Comparison of ENCODE assay signal across 1 cellular context in the genomic region with DNA sequence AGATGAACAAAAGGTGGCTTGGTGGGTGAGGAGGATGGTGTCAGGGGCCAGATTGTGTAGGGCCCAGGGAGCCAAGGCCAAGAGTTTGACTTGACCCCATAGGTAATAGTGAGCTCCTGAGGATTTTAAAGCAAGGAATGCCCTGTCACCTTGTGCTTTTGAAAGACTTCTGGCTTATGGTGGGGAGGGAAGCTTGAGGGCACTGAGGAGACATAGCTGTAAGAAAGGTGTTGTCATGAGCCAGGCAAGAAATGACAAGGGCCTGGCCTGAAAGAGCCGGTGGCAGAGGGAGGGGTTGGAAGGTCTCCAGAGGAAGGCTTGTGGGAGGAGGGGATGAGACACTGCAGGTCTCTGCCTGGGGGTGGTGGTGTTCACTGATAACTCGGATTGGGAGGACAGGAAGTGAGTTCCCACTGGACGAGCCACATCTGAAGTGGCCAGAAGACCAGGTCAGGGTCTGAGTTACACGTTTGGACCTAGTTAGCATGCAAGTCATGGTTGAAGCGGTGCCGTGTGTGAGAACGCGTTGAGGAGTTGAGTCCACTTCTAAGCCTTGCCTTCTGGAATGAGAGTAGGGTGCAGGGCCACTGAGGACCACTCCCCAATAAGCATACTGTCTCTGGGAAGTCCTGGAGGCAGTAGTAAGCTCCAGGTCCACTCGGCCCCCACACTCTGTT.
TF ChIP-seq lines count a peak whose summit lies in the region.

No MANE protein-coding gene starts in this region.

TF ChIP-seq in K562, 482 proteins besides CTCF, POLR2A, EP300 and RAD21 (continued from another document and continues in another):
- TF ChIP-seq, protein P1, sequence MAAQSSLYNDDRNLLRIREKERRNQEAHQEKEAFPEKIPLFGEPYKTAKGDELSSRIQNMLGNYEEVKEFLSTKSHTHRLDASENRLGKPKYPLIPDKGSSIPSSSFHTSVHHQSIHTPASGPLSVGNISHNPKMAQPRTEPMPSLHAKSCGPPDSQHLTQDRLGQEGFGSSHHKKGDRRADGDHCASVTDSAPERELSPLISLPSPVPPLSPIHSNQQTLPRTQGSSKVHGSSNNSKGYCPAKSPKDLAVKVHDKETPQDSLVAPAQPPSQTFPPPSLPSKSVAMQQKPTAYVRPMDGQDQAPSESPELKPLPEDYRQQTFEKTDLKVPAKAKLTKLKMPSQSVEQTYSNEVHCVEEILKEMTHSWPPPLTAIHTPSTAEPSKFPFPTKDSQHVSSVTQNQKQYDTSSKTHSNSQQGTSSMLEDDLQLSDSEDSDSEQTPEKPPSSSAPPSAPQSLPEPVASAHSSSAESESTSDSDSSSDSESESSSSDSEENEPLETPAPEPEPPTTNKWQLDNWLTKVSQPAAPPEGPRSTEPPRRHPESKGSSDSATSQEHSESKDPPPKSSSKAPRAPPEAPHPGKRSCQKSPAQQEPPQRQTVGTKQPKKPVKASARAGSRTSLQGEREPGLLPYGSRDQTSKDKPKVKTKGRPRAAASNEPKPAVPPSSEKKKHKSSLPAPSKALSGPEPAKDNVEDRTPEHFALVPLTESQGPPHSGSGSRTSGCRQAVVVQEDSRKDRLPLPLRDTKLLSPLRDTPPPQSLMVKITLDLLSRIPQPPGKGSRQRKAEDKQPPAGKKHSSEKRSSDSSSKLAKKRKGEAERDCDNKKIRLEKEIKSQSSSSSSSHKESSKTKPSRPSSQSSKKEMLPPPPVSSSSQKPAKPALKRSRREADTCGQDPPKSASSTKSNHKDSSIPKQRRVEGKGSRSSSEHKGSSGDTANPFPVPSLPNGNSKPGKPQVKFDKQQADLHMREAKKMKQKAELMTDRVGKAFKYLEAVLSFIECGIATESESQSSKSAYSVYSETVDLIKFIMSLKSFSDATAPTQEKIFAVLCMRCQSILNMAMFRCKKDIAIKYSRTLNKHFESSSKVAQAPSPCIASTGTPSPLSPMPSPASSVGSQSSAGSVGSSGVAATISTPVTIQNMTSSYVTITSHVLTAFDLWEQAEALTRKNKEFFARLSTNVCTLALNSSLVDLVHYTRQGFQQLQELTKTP (IDR thresholded peaks at IDR 0.05; ENCODE audit: low read depth in 1 of 2, partially characterized antibody in 2 of 2), result peak in 1 of 2 experiments; percentile 58
- peak; percentile 76 for TF ChIP-seq TOE1 (IDR thresholded peaks at IDR 0.05; ENCODE audit: borderline replicate concordance)
- TF ChIP-seq TOE1 (CRISPR knock-in tag; IDR thresholded peaks at IDR 0.05; ENCODE audit: borderline replicate concordance, low read depth), result no peak
- TF ChIP-seq SMARCE1 (IDR thresholded peaks at IDR 0.05), result peak; percentile 89
- TF ChIP-seq FOXM1 (IDR thresholded peaks at IDR 0.05; ENCODE audit: low read depth), result peak; percentile 54; the same call in 1 of the 2 replicates
- TF ChIP-seq FOXM1 (CRISPR knock-in tag; IDR thresholded peaks at IDR 0.05; ENCODE audit: low read depth), result no peak
- no peak for TF ChIP-seq ATF1 (CRISPR knock-in tag; IDR thresholded peaks at IDR 0.05)
- peak; percentile 63; the same call in 1 of the 2 replicates for TF ChIP-seq ATF1 (tag; IDR thresholded peaks at IDR 0.05)
- TF ChIP-seq SMARCC2 (IDR thresholded peaks at IDR 0.05; ENCODE audit: low read depth), result peak; percentile 66; the same call in 1 of the 2 replicates
- no peak for TF ChIP-seq ZNF282 (CRISPR knock-in tag; IDR thresholded peaks at IDR 0.05)
- peak; percentile 65 for TF ChIP-seq MTA2 (IDR thresholded peaks at IDR 0.05; ENCODE audit: low read depth)
- TF ChIP-seq FOXK2 (conservative IDR thresholded peaks at IDR 0.05 in 1 of 2, IDR thresholded peaks at IDR 0.05 in 1 of 2; ENCODE audit: low read depth in 2 of 2), result peak; percentile 52 to 63; a peak in 3 of 4 replicates
- TF ChIP-seq ZNF717 (CRISPR knock-in tag; IDR thresholded peaks at IDR 0.05), result no peak
- TF ChIP-seq MYNN (IDR thresholded peaks at IDR 0.05), result peak; percentile 73
- TF ChIP-seq MYNN (CRISPR knock-in tag; IDR thresholded peaks at IDR 0.05), result no peak
- TF ChIP-seq TFAM (CRISPR knock-in tag; conservative IDR thresholded peaks at IDR 0.05), result no peak
- TF ChIP-seq GTF2F1 (IDR thresholded peaks at IDR 0.05; ENCODE audit: low read depth, low read length), result no peak
- TF ChIP-seq NRF1 (conservative IDR thresholded peaks at IDR 0.05 in 1 of 2, IDR thresholded peaks at IDR 0.05 in 1 of 2), result peak in 1 of 2 experiments; percentile 11; a peak in 1 of 4 replicates
- TF ChIP-seq HDAC2 (IDR thresholded peaks at IDR 0.05), result peak; percentile 72
- 0 out of 2 replicates have a peak, but pooled peaks have one; percentile 11 for TF ChIP-seq MAFK (IDR thresholded peaks at IDR 0.05; ENCODE audit: low read length)
- TF ChIP-seq EP400 (IDR thresholded peaks at IDR 0.05), result peak; percentile 70
- TF ChIP-seq ARNT (IDR thresholded peaks at IDR 0.05), result peak in 1 of 2 experiments; percentile 89; a peak in 2 of 4 replicates
- TF ChIP-seq ZNF253 (CRISPR knock-in tag; conservative IDR thresholded peaks at IDR 0.05), result no peak
- no peak for TF ChIP-seq TRIM25 (IDR thresholded peaks at IDR 0.05; ENCODE audit: borderline replicate concordance)
- 0 out of 4 replicates have a peak, but pooled peaks of 1 of the 2 experiments have one; percentile 57 for TF ChIP-seq MLX (CRISPR knock-in tag; conservative IDR thresholded peaks at IDR 0.05)
- peak; percentile 65 for TF ChIP-seq MXI1 (IDR thresholded peaks at IDR 0.05; ENCODE audit: low read depth, low read length)
- peak; percentile 65 for TF ChIP-seq PRDM10 (IDR thresholded peaks at IDR 0.05; ENCODE audit: partially characterized antibody)
- TF ChIP-seq, protein P2, sequence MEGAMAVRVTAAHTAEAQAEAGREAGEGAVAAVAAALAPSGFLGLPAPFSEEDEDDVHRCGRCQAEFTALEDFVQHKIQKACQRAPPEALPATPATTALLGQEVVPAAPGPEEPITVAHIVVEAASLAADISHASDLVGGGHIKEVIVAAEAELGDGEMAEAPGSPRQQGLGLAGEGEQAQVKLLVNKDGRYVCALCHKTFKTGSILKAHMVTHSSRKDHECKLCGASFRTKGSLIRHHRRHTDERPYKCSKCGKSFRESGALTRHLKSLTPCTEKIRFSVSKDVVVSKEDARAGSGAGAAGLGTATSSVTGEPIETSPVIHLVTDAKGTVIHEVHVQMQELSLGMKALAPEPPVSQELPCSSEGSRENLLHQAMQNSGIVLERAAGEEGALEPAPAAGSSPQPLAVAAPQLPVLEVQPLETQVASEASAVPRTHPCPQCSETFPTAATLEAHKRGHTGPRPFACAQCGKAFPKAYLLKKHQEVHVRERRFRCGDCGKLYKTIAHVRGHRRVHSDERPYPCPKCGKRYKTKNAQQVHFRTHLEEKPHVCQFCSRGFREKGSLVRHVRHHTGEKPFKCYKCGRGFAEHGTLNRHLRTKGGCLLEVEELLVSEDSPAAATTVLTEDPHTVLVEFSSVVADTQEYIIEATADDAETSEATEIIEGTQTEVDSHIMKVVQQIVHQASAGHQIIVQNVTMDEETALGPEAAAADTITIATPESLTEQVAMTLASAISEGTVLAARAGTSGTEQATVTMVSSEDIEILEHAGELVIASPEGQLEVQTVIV (CRISPR knock-in tag; IDR thresholded peaks at IDR 0.05; ENCODE audit: borderline replicate concordance), result no peak
- peak; percentile 39; the same call in 1 of the 2 replicates for TF ChIP-seq PHF8 (IDR thresholded peaks at IDR 0.05; ENCODE audit: borderline replicate concordance, low read length)
- TF ChIP-seq, protein P3, sequence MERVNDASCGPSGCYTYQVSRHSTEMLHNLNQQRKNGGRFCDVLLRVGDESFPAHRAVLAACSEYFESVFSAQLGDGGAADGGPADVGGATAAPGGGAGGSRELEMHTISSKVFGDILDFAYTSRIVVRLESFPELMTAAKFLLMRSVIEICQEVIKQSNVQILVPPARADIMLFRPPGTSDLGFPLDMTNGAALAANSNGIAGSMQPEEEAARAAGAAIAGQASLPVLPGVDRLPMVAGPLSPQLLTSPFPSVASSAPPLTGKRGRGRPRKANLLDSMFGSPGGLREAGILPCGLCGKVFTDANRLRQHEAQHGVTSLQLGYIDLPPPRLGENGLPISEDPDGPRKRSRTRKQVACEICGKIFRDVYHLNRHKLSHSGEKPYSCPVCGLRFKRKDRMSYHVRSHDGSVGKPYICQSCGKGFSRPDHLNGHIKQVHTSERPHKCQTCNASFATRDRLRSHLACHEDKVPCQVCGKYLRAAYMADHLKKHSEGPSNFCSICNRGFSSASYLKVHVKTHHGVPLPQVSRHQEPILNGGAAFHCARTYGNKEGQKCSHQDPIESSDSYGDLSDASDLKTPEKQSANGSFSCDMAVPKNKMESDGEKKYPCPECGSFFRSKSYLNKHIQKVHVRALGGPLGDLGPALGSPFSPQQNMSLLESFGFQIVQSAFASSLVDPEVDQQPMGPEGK (CRISPR knock-in tag; IDR thresholded peaks at IDR 0.05; ENCODE audit: borderline replicate concordance), result no peak
- peak; percentile 28; the same call in 1 of the 2 replicates for TF ChIP-seq FOSL1 (tag; conservative IDR thresholded peaks at IDR 0.05)
- no peak for TF ChIP-seq YBX1 (IDR thresholded peaks at IDR 0.05)
- TF ChIP-seq HMBOX1 (IDR thresholded peaks at IDR 0.05), result peak; percentile 97
- TF ChIP-seq NEUROD1 (IDR thresholded peaks at IDR 0.05; ENCODE audit: borderline replicate concordance, low read depth, low read length, partially characterized antibody), result peak; percentile 67
- TF ChIP-seq POLR2B (IDR thresholded peaks at IDR 0.05; ENCODE audit: low read depth, partially characterized antibody), result peak; percentile 65
- TF ChIP-seq ZNF197 (CRISPR knock-in tag; IDR thresholded peaks at IDR 0.05; ENCODE audit: low read depth), result no peak
- no peak for TF ChIP-seq ZNF512 (tag; IDR thresholded peaks at IDR 0.05)
- TF ChIP-seq ATF7 (IDR thresholded peaks at IDR 0.05), result 0 out of 2 replicates have a peak, but pooled peaks have one; percentile 38
- no peak for TF ChIP-seq ZNF165 (CRISPR knock-in tag; IDR thresholded peaks at IDR 0.05; ENCODE audit: borderline replicate concordance)
- no peak for TF ChIP-seq ZNF121 (CRISPR knock-in tag; conservative IDR thresholded peaks at IDR 0.05)
- TF ChIP-seq C11orf30 (IDR thresholded peaks at IDR 0.05; ENCODE audit: low read depth), result peak; percentile 79
- no peak for TF ChIP-seq ARHGAP35 (IDR thresholded peaks at IDR 0.05; ENCODE audit: partially characterized antibody)
